Comparison of ENCODE assay signal across 25 cellular contexts in the genomic region with DNA sequence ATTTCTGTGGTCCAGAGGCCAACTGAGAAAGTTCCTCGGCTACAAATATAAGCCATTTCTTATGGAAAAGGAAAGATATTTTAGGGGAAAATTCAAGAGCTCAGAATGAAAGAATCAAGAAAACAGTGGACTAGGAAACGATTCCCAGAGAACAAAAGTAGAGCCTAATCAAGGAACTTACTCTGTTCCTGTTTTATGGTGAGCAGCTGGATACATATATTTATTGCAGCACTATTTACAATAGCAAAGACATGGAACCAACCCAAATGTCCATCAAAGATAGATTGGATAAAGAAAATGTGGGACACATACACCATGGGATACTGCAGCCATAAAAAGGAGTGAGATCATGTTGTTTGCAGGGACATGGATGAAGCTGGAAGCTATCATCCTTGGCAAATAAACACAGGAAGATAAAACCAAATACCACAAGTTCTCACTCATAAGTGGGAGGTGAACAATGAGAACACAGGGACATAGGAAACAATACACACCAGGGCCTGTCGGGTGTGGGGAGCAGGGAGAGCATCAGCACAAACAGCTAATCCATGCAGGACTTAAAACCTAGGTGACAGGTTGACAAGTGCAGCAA.
A peak's percentile ranks its signal among the peaks of the same experiment; 100 is the strongest.
DNase-seq lines count a peak whose midpoint lies in the region; ATAC-seq, FAIRE-seq and TF ChIP-seq lines count a peak whose summit lies in the region.
"Had no signal": no experiment of that assay in that cellular context is flagged by ENCODE, and none has a peak within 500 bp of the region (broad histone marks: within the 10 kb centered on the region; RNA-seq: fewer than 3 reads in every experiment).

No MANE protein-coding gene starts in this region.

- H3K27me3 Mint-ChIP-seq in neural progenitor cell (ENCODE audit: insufficient read depth, low read depth) = no peaks in the 10 kb centered on the region
- H3K27me3 Mint-ChIP-seq: activated CD4-positive, alpha-beta T cell treated with anti-CD3 and anti-CD28 coated beads, Interleukin-2, amount 10 ng/mL, durations not matched to agents 24 days and 14 days; activated naive CD4-positive, alpha-beta T cell treated with anti-CD3 and anti-CD28 coated beads, Interleukin-2, amount 10 ng/mL, durations not matched to agents 7 days and 5 days; CD4-positive, CD25-positive, alpha-beta regulatory T cell had no signal

- TF ChIP-seq CTCF in neural progenitor cell (IDR thresholded peaks at IDR 0.05) = no peak

- no peaks in the 10 kb centered on the region for H4K20me1 ChIP-seq in neural progenitor cell (ENCODE audit: low read depth)

- H3K79me2 ChIP-seq in neural progenitor cell (ENCODE audit: low read depth) = no peaks in the 10 kb centered on the region

- no peaks in the 10 kb centered on the region for H3F3A ChIP-seq in neural progenitor cell (ENCODE audit: low read depth)

- no peaks in the 10 kb centered on the region for H3K36me3 ChIP-seq in neural progenitor cell
- H3K36me3 ChIP-seq: breast epithelium, colonic mucosa, neutrophil, prostate gland, stomach, transverse colon had no signal

- ATAC-seq in GM21529 (IDR thresholded peaks at IDR 0.05; ENCODE audit: unreplicated experiment) = no peak
- ATAC-seq in HG03159 (IDR thresholded peaks at IDR 0.05; ENCODE audit: unreplicated experiment) = no peak
- ATAC-seq: SK-N-SH treated with all-trans-retinoic acid at 6 μM for 48 hours had no signal

- H3K27ac ChIP-seq in neural progenitor cell = no peak overlapping the region
- H3K27ac ChIP-seq: breast epithelium, colonic mucosa, neutrophil, prostate gland, stomach, transverse colon had no signal

- H3K9me3 Mint-ChIP-seq in neural progenitor cell = no peaks in the 10 kb centered on the region
- H3K9me3 Mint-ChIP-seq: activated CD4-positive, alpha-beta T cell treated with anti-CD3 and anti-CD28 coated beads, Interleukin-2, amount 10 ng/mL, durations not matched to agents 24 days and 14 days had no signal

- no peaks in the 10 kb centered on the region for H3K4me1 ChIP-seq in neural progenitor cell
- H3K4me1 ChIP-seq: breast epithelium, colonic mucosa, prostate gland, stomach, transverse colon had no signal

- H3K4me3 Mint-ChIP-seq in neural progenitor cell = no peak overlapping the region
- H3K4me3 Mint-ChIP-seq: activated CD4-positive, alpha-beta T cell treated with anti-CD3 and anti-CD28 coated beads, Interleukin-2, amount 10 ng/mL, durations not matched to agents 24 days and 14 days; activated naive CD4-positive, alpha-beta T cell treated with anti-CD3 and anti-CD28 coated beads, Interleukin-2, amount 10 ng/mL, durations not matched to agents 7 days and 5 days; CD4-positive, CD25-positive, alpha-beta regulatory T cell had no signal

- no peaks in the 10 kb centered on the region for H3K27me3 ChIP-seq in neural progenitor cell
- H3K27me3 ChIP-seq: breast epithelium, colonic mucosa, neutrophil, stomach, transverse colon had no signal

- H2AFZ ChIP-seq in neural progenitor cell (replicated peaks) = peak overlapping the region; percentile 26

- no peak for DNase-seq in H54 (ENCODE audit: insufficient read length, low spot score)
- DNase-seq in NCI-H69 (lab: John Stamatoyannopoulos, UW) = peak; percentile 72
- no peak for DNase-seq in neural progenitor cell (ENCODE audit: low spot score)
- DNase-seq in SW 1271 (lab: John Stamatoyannopoulos, UW) = no peak
- DNase-seq: activated CD4-positive, alpha-beta T cell treated with anti-CD3 and anti-CD28 coated beads, Interleukin-2, amount 10 ng/mL, durations not matched to agents 24 days and 14 days; activated naive CD4-positive, alpha-beta T cell treated with anti-CD3 and anti-CD28 coated beads, Interleukin-2, amount 10 ng/mL, durations not matched to agents 7 days and 5 days; amygdala; CD4-positive, CD25-positive, alpha-beta regulatory T cell; colonic mucosa; DMS 273 treated with DMSO at 0.1 percent for 48 hours; GF-D8; glutamatergic neuron; Karpas-422; NCI-H2081 treated with DMSO at 0.1 percent for 48 hours; stomach; transverse colon had no signal

- peaks cover 12% of the 10 kb centered on the region for H3K36me3 Mint-ChIP-seq in neural progenitor cell
- H3K36me3 Mint-ChIP-seq: activated naive CD4-positive, alpha-beta T cell treated with anti-CD3 and anti-CD28 coated beads, Interleukin-2, amount 10 ng/mL, durations not matched to agents 7 days and 5 days; CD4-positive, CD25-positive, alpha-beta regulatory T cell had no signal

- TF ChIP-seq POLR2A in H54 (IDR thresholded peaks at IDR 0.05; ENCODE audit: low read depth, low read length) = no peak

- no peak overlapping the region for H3K4me3 ChIP-seq in neural progenitor cell
- H3K4me3 ChIP-seq: breast epithelium, colonic mucosa, prostate gland, stomach, transverse colon had no signal

- no peak overlapping the region for H3K4me2 ChIP-seq in neural progenitor cell

- H3K27ac Mint-ChIP-seq in neural progenitor cell = no peak overlapping the region
- H3K27ac Mint-ChIP-seq: activated CD4-positive, alpha-beta T cell treated with anti-CD3 and anti-CD28 coated beads, Interleukin-2, amount 10 ng/mL, durations not matched to agents 24 days and 14 days; activated naive CD4-positive, alpha-beta T cell treated with anti-CD3 and anti-CD28 coated beads, Interleukin-2, amount 10 ng/mL, durations not matched to agents 7 days and 5 days; CD4-positive, CD25-positive, alpha-beta regulatory T cell had no signal

- H3K9me3 ChIP-seq in neural progenitor cell (ENCODE audit: low read depth) = no peaks in the 10 kb centered on the region
- H3K9me3 ChIP-seq: breast epithelium, colonic mucosa, neutrophil, prostate gland, stomach, transverse colon had no signal

- H3K9ac ChIP-seq in neural progenitor cell = no peak overlapping the region

- peak; percentile 72 for FAIRE-seq in H54 (lab: Jason Lieb, UNC)
- FAIRE-seq in endometrium (lab: Jason Lieb, UNC) = peak; percentile 33
- FAIRE-seq: GM18507, H1 had no signal

- H3K4me1 Mint-ChIP-seq in neural progenitor cell = peaks cover 5% of the 10 kb centered on the region
- H3K4me1 Mint-ChIP-seq: activated CD4-positive, alpha-beta T cell treated with anti-CD3 and anti-CD28 coated beads, Interleukin-2, amount 10 ng/mL, durations not matched to agents 24 days and 14 days; activated naive CD4-positive, alpha-beta T cell treated with anti-CD3 and anti-CD28 coated beads, Interleukin-2, amount 10 ng/mL, durations not matched to agents 7 days and 5 days; CD4-positive, CD25-positive, alpha-beta regulatory T cell had no signal
